In the genomic region with DNA sequence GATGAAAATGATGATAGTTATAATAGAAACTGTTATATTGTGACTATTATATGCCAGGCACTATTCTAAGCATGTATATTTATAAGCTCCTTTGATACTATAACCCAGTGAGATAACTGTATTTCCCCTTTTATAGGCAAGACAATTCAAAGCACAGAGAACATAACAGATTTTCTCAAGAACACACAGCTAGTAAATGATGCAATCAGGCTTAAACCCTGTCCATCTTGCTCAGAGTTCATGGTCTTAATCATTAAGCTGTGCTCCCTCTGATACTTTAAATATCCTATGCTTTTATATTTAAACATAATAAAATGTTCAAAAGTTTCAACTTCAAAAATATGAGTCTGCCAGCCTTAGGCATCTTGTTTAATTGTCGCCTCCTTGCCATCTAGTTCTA, we compare ENCODE assay signal across 29 cellular contexts.
"Had no signal": no experiment of that assay in that cellular context is flagged by ENCODE, and none has a peak within 500 bp of the region (broad histone marks: within the 10 kb centered on the region; RNA-seq: fewer than 3 reads in every experiment).

No MANE protein-coding gene starts in this region.

- H3K9me3 Mint-ChIP-seq: stimulated activated effector memory CD8-positive, alpha-beta T cell treated with anti-CD3 and anti-CD28 coated beads, Interleukin-12 subunit alpha, Interleukin-12 subunit beta, amount 100 ng/mL, for 72 hours; stimulated activated memory B cell treated with anti-CD40 and anti-IgM and Interleukin-4, amounts not matched to agents 10 μg/mL and 1 μg/mL and 100 μg/mL, for 72 hours; stimulated activated naive B cell treated with anti-CD40 and anti-IgM and Interleukin-4, amounts not matched to agents 10 μg/mL and 1 μg/mL and 100 μg/mL, for 72 hours; stimulated activated naive CD8-positive, alpha-beta T cell treated with anti-CD3 and anti-CD28 coated beads, Interleukin-15, amount 100 ng/mL, for 72 hours; stimulated activated naive CD8-positive, alpha-beta T cell treated with anti-CD3 and anti-CD28 coated beads, Interleukin-15, Interleukin-2, amounts not matched to agents 100 ng/mL and 50 ng/mL, for 24 hours; type B pancreatic cell had no signal

- FAIRE-seq: urothelium cell line had no signal

- ATAC-seq: stimulated activated effector memory CD8-positive, alpha-beta T cell treated with anti-CD3 and anti-CD28 coated beads, Interleukin-12 subunit alpha, Interleukin-12 subunit beta, amount 100 ng/mL, for 72 hours; stimulated activated memory B cell treated with anti-CD40 and anti-IgM and Interleukin-4, amounts not matched to agents 10 μg/mL and 1 μg/mL and 100 μg/mL, for 72 hours; stimulated activated naive B cell treated with anti-CD40 and anti-IgM and Interleukin-4, amounts not matched to agents 10 μg/mL and 1 μg/mL and 100 μg/mL, for 72 hours; stimulated activated naive CD8-positive, alpha-beta T cell treated with anti-CD3 and anti-CD28 coated beads, Interleukin-15, amount 100 ng/mL, for 72 hours; stimulated activated naive CD8-positive, alpha-beta T cell treated with anti-CD3 and anti-CD28 coated beads, Interleukin-15, Interleukin-2, amounts not matched to agents 100 U/mL and 50 U/mL, for 24 hours; upper lobe of right lung had no signal

- H3K27ac ChIP-seq: stomach, suprapubic skin, testis, thoracic aorta, thyroid gland, tibial artery, tibial nerve, transverse colon, upper lobe of left lung, upper lobe of right lung, uterus, vagina had no signal

- H3K9me3 ChIP-seq: stomach, suprapubic skin, testis, thoracic aorta, thyroid gland, tibial artery, tibial nerve, transverse colon, upper lobe of left lung, upper lobe of right lung, uterus, vagina had no signal

- H3K4me1 Mint-ChIP-seq: stimulated activated effector memory CD8-positive, alpha-beta T cell treated with anti-CD3 and anti-CD28 coated beads, Interleukin-12 subunit alpha, Interleukin-12 subunit beta, amount 100 ng/mL, for 72 hours; stimulated activated memory B cell treated with anti-CD40 and anti-IgM and Interleukin-4, amounts not matched to agents 10 μg/mL and 1 μg/mL and 100 μg/mL, for 72 hours; stimulated activated naive B cell treated with anti-CD40 and anti-IgM and Interleukin-4, amounts not matched to agents 10 μg/mL and 1 μg/mL and 100 μg/mL, for 72 hours; stimulated activated naive CD8-positive, alpha-beta T cell treated with anti-CD3 and anti-CD28 coated beads, Interleukin-15, amount 100 ng/mL, for 72 hours had no signal

- H3K36me3 Mint-ChIP-seq: stimulated activated effector memory CD8-positive, alpha-beta T cell treated with anti-CD3 and anti-CD28 coated beads, Interleukin-12 subunit alpha, Interleukin-12 subunit beta, amount 100 ng/mL, for 72 hours; stimulated activated naive B cell treated with anti-CD40 and anti-IgM and Interleukin-4, amounts not matched to agents 10 μg/mL and 1 μg/mL and 100 μg/mL, for 72 hours had no signal

- H3K36me3 ChIP-seq: uterus had no signal

- H3K4me3 Mint-ChIP-seq: stimulated activated effector memory CD8-positive, alpha-beta T cell treated with anti-CD3 and anti-CD28 coated beads, Interleukin-12 subunit alpha, Interleukin-12 subunit beta, amount 100 ng/mL, for 72 hours; stimulated activated memory B cell treated with anti-CD40 and anti-IgM and Interleukin-4, amounts not matched to agents 10 μg/mL and 1 μg/mL and 100 μg/mL, for 72 hours; stimulated activated naive B cell treated with anti-CD40 and anti-IgM and Interleukin-4, amounts not matched to agents 10 μg/mL and 1 μg/mL and 100 μg/mL, for 72 hours; stimulated activated naive CD8-positive, alpha-beta T cell treated with anti-CD3 and anti-CD28 coated beads, Interleukin-15, amount 100 ng/mL, for 72 hours; stimulated activated naive CD8-positive, alpha-beta T cell treated with anti-CD3 and anti-CD28 coated beads, Interleukin-15, Interleukin-2, amounts not matched to agents 100 ng/mL and 50 ng/mL, for 24 hours; type B pancreatic cell had no signal

- H3K4me3 ChIP-seq: stomach, suprapubic skin, testis, thoracic aorta, thyroid gland, tibial artery, tibial nerve, transverse colon, upper lobe of left lung, upper lobe of right lung, uterus, vagina had no signal

- H3K27ac Mint-ChIP-seq: stimulated activated effector memory CD8-positive, alpha-beta T cell treated with anti-CD3 and anti-CD28 coated beads, Interleukin-12 subunit alpha, Interleukin-12 subunit beta, amount 100 ng/mL, for 72 hours; stimulated activated memory B cell treated with anti-CD40 and anti-IgM and Interleukin-4, amounts not matched to agents 10 μg/mL and 1 μg/mL and 100 μg/mL, for 72 hours; stimulated activated naive B cell treated with anti-CD40 and anti-IgM and Interleukin-4, amounts not matched to agents 10 μg/mL and 1 μg/mL and 100 μg/mL, for 72 hours; stimulated activated naive CD8-positive, alpha-beta T cell treated with anti-CD3 and anti-CD28 coated beads, Interleukin-15, amount 100 ng/mL, for 72 hours; stimulated activated naive CD8-positive, alpha-beta T cell treated with anti-CD3 and anti-CD28 coated beads, Interleukin-15, Interleukin-2, amounts not matched to agents 100 ng/mL and 50 ng/mL, for 24 hours; type B pancreatic cell had no signal

- H3K27me3 ChIP-seq: stomach, suprapubic skin, testis, thyroid gland, tibial artery, tibial nerve, transverse colon, upper lobe of left lung, upper lobe of right lung, uterus, vagina had no signal

- H3K27me3 Mint-ChIP-seq: stimulated activated memory B cell treated with anti-CD40 and anti-IgM and Interleukin-4, amounts not matched to agents 10 μg/mL and 1 μg/mL and 100 μg/mL, for 72 hours; stimulated activated naive B cell treated with anti-CD40 and anti-IgM and Interleukin-4, amounts not matched to agents 10 μg/mL and 1 μg/mL and 100 μg/mL, for 72 hours; stimulated activated naive CD8-positive, alpha-beta T cell treated with anti-CD3 and anti-CD28 coated beads, Interleukin-15, amount 100 ng/mL, for 72 hours; stimulated activated naive CD8-positive, alpha-beta T cell treated with anti-CD3 and anti-CD28 coated beads, Interleukin-15, Interleukin-2, amounts not matched to agents 100 ng/mL and 50 ng/mL, for 24 hours; type B pancreatic cell had no signal

- DNase-seq: stimulated activated CD4-positive, alpha-beta T cell treated with anti-CD3 and anti-CD28 coated beads, Interleukin-2, amount 100 ng/mL, for 48 hours; stimulated activated CD4-positive, alpha-beta T cell treated with anti-CD3 and anti-CD28 coated beads, Interleukin-4, amount 100 ng/mL, for 1 hour; stimulated activated CD4-positive, alpha-beta T cell treated with anti-CD3 and anti-CD28 coated beads, Interleukin-4, amount 100 ng/mL, for 24 hours; stimulated activated CD4-positive, alpha-beta T cell treated with anti-CD3 and anti-CD28 coated beads, Interleukin-4, amount 100 ng/mL, for 4 hours; stimulated activated CD8-positive, alpha-beta memory T cell treated with anti-CD3 and anti-CD28 coated beads, Interleukin-4, amount 100 ng/mL, for 48 hours; stimulated activated naive B cell treated with anti-CD40 and anti-IgM and Interleukin-4, amounts not matched to agents 10 μg/mL and 1 μg/mL and 100 μg/mL, for 72 hours; stimulated activated naive CD4-positive, alpha-beta T cell; stimulated activated naive CD4-positive, alpha-beta T cell treated with Interleukin-2 at 50 U/mL for 16 hours; stimulated activated naive CD8-positive, alpha-beta T cell treated with anti-CD3 and anti-CD28 coated beads, Interleukin-15, amount 100 ng/mL, for 72 hours; stimulated activated naive CD8-positive, alpha-beta T cell treated with anti-CD3 and anti-CD28 coated beads, Interleukin-15, Interleukin-2, amounts not matched to agents 100 U/mL and 50 U/mL, for 24 hours; stomach; substantia nigra; testis; thyroid gland; tibial artery; transverse colon; trophoblast cell; upper lobe of left lung; upper lobe of right lung; uterus had no signal

- H3K4me1 ChIP-seq: suprapubic skin, testis, thyroid gland, tibial artery, tibial nerve, transverse colon, upper lobe of left lung, upper lobe of right lung, uterus, vagina had no signal
